In the genomic region with DNA sequence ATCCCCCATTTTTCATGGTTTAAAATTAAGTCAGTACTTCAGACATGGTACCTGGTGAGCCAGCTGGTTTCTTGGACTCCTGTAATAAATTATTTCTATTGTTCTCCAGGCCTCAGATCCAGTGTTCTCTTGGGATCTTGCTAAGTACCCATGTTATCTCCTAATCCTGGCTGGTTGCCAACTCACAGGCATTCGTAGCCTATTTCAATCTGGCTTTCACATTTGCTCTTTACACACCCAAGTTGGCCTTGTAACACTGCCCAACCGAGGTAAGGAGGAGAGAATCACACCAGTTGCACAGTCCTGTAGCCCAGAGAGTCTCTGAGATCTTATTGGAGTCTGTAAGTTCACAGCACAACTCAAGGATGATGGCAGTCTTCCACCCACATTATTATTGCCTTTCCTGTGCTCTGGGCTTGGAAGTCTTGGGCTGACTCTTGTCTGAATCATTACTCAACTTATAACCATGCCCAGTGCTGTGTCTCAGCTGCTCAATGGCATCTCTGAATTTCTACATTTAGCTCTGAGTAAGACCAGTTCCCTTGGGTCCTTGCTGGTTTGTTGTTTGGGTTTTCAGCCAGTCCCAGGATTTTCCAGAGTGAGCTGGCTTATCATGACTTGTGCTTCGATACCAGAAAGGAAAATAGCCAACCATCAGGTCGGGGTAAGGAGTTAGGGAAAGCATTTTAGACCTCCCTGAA, we compare ENCODE assay signal across 10 cellular contexts.
A peak's percentile ranks its signal among the peaks of the same experiment; 100 is the strongest.
DNase-seq lines count a peak whose midpoint lies in the region; ATAC-seq and TF ChIP-seq lines count a peak whose summit lies in the region.
"Had no signal": no experiment of that assay in that cellular context is flagged by ENCODE, and none has a peak within 500 bp of the region (broad histone marks: within the 10 kb centered on the region; RNA-seq: fewer than 3 reads in every experiment).

No MANE protein-coding gene starts in this region.

- DNase-seq in AG08395 (ENCODE audit: low spot score) (peak; percentile 89), HPDE6-E6E7 (ENCODE audit: extremely low spot score) (peak; percentile 31), WERI-Rb-1 (peak; percentile 11), left ventricle myocardium superior (no peak), endothelial cell (ENCODE audit: low spot score) (no peak), GM13976 (ENCODE audit: low spot score) (no peak), SW480 (ENCODE audit: low spot score) (no peak)
- DNase-seq: naive B cell had no signal

- H3K9me3 Mint-ChIP-seq in endothelial cell (ENCODE audit: unreplicated experiment), result no peaks in the 10 kb centered on the region

- H3K27me3 ChIP-seq in WERI-Rb-1 (ENCODE audit: insufficient read depth, low read depth, severe bottlenecking), result no peaks in the 10 kb centered on the region

- intact Hi-C loops in left ventricle myocardium superior (cut with micrococcal nuclease), result no loop called here

- H3K4me1 Mint-ChIP-seq in endothelial cell (ENCODE audit: unreplicated experiment), result no peaks in the 10 kb centered on the region

- no peaks in the 10 kb centered on the region for H3K36me3 Mint-ChIP-seq in endothelial cell (ENCODE audit: low read depth, unreplicated experiment)
- H3K36me3 Mint-ChIP-seq: naive B cell had no signal

- no peak overlapping the region for H3K4me3 Mint-ChIP-seq in endothelial cell (ENCODE audit: unreplicated experiment)
- H3K4me3 Mint-ChIP-seq: naive B cell had no signal

- H3K4me3 ChIP-seq in WERI-Rb-1 (ENCODE audit: low read depth, low read length), result no peak overlapping the region

- ATAC-seq in left ventricle myocardium superior (peak; percentile 90), GM18909 (IDR thresholded peaks at IDR 0.05; ENCODE audit: poor library complexity, unreplicated experiment) (no peak)
- ATAC-seq: Panc1 had no signal

- TF ChIP-seq CTCF in WERI-Rb-1 (IDR thresholded peaks at IDR 0.05; ENCODE audit: low read depth, low read length), result no peak
- no peak for TF ChIP-seq CTCF in endothelial cell (IDR thresholded peaks at IDR 0.05; ENCODE audit: unreplicated experiment)
- TF ChIP-seq CTCF in GM13976 (IDR thresholded peaks at IDR 0.05; ENCODE audit: borderline replicate concordance, control extremely low read depth, extremely low read depth, insufficient read depth, missing control alignments), result no peak

- no peaks in the 10 kb centered on the region for H3K27me3 Mint-ChIP-seq in endothelial cell (ENCODE audit: unreplicated experiment)

- in situ Hi-C loops in GM13976 (cut with MboI; ENCODE audit: low sequenced_read_pairs, unreplicated experiment), result no loop called here

- no peak overlapping the region for H3K27ac ChIP-seq in WERI-Rb-1

- no peak overlapping the region for H3K27ac Mint-ChIP-seq in endothelial cell (ENCODE audit: unreplicated experiment)
- H3K27ac Mint-ChIP-seq: naive B cell had no signal

- no peaks in the 10 kb centered on the region for H3K36me3 ChIP-seq in WERI-Rb-1

- no peaks in the 10 kb centered on the region for H3K9me3 ChIP-seq in WERI-Rb-1 (ENCODE audit: severe bottlenecking)

Comparison
In these comparisons a context has a peak if more than half of its experiments do, and no peak if none do; other contexts are left out.
1. DNase-seq: peak in AG08395 (single experiment), HPDE6-E6E7 (single experiment) and WERI-Rb-1 (single experiment); none in left ventricle myocardium superior (single experiment), endothelial cell (single experiment), GM13976 (single experiment) and SW480 (single experiment).